ENCODE assay signal across 8 cellular contexts in genomic region chr13:25371608-25372274, GRCh38. TPM values are rescaled to one million over a fixed set of nuclear protein-coding genes. Genes with fewer than 3 reads are reported as not detected.
DNase-seq lines count a peak whose midpoint lies in the region; ATAC-seq and TF ChIP-seq lines count a peak whose summit lies in the region.

ATP8A2 (plus strand) TSS chr13:25371974; CDS start chr13:25372213, 239 bp downstream.

- no peak within 1 kb of the TSS for H3K27ac Mint-ChIP-seq in activated naive CD4-positive, alpha-beta T cell treated with anti-CD3 and anti-CD28 coated beads for 36 hours
- H3K27ac Mint-ChIP-seq in activated naive CD8-positive, alpha-beta T cell treated with anti-CD3 and anti-CD28 coated beads, Interleukin-2, amount 10 ng/mL, durations not matched to agents 7 days and 5 days = no peak within 1 kb of the TSS

- H3K4me1 ChIP-seq in tibial artery = peaks cover 0 to 11% (median 8%) of the 10 kb centered on the region in 4 donors

- H3K9me3 ChIP-seq in tibial artery = no peaks in the 10 kb centered on the region

- TF ChIP-seq CTCF in tibial artery (IDR thresholded peaks at IDR 0.05) = no peak

- intact Hi-C loops in activated naive CD4-positive, alpha-beta T cell treated with anti-CD3 and anti-CD28 coated beads for 36 hours (cut with micrococcal nuclease) = no loop called here
- intact Hi-C loops in tibial artery (cut with DNase I; ENCODE audit: low total_unique reads) = no loop called here

- no peaks in the 10 kb centered on the region for H3K36me3 ChIP-seq in tibial artery

- H3K4me3 Mint-ChIP-seq in activated naive CD4-positive, alpha-beta T cell treated with anti-CD3 and anti-CD28 coated beads for 36 hours = peak within 1 kb of the TSS; percentile 56
- peak within 1 kb of the TSS; percentile 77 for H3K4me3 Mint-ChIP-seq in activated naive CD8-positive, alpha-beta T cell treated with anti-CD3 and anti-CD28 coated beads, Interleukin-2, amount 10 ng/mL, durations not matched to agents 7 days and 5 days

- DNase-seq in activated naive CD4-positive, alpha-beta T cell treated with anti-CD3 and anti-CD28 coated beads for 36 hours = no peak
- DNase-seq in activated naive CD4-positive, alpha-beta T cell treated with Interleukin-2 at 50 U/mL for 16 hours = no peak
- peak; percentile 34 for DNase-seq in activated naive CD8-positive, alpha-beta T cell treated with anti-CD3 and anti-CD28 coated beads, Interleukin-2, amount 10 ng/mL, durations not matched to agents 7 days and 5 days
- DNase-seq in iPS-NIHi7 (ENCODE audit: extremely low spot score) (peak; percentile 56), tibial artery (no peak), germinal center (ENCODE audit: low spot score) (no peak), activated gamma-delta T cell treated with Interleukin-2 at 50 U/mL for 16 hours (no peak)

- no peak within 1 kb of the TSS for H3K27ac ChIP-seq in tibial artery

- H3K4me1 Mint-ChIP-seq in activated naive CD4-positive, alpha-beta T cell treated with anti-CD3 and anti-CD28 coated beads for 36 hours (ENCODE audit: low read depth) = peaks cover 4% of the 10 kb centered on the region
- peaks cover 9% of the 10 kb centered on the region for H3K4me1 Mint-ChIP-seq in activated naive CD8-positive, alpha-beta T cell treated with anti-CD3 and anti-CD28 coated beads, Interleukin-2, amount 10 ng/mL, durations not matched to agents 7 days and 5 days

- peak within 1 kb of the TSS; percentile 13 to 33 for H3K4me3 ChIP-seq in tibial artery

- no peaks in the 10 kb centered on the region for H3K36me3 Mint-ChIP-seq in activated naive CD4-positive, alpha-beta T cell treated with anti-CD3 and anti-CD28 coated beads for 36 hours (ENCODE audit: low read depth)
- H3K36me3 Mint-ChIP-seq in activated naive CD8-positive, alpha-beta T cell treated with anti-CD3 and anti-CD28 coated beads, Interleukin-2, amount 10 ng/mL, durations not matched to agents 7 days and 5 days = no peaks in the 10 kb centered on the region

- peak; percentile 56 for ATAC-seq in activated naive CD8-positive, alpha-beta T cell treated with anti-CD3 and anti-CD28 coated beads, Interleukin-2, amount 10 ng/mL, durations not matched to agents 7 days and 5 days (ENCODE audit: low read depth)
- ATAC-seq in GM18861 (IDR thresholded peaks at IDR 0.05; ENCODE audit: unreplicated experiment) = no peak

- H3K27me3 Mint-ChIP-seq in activated naive CD4-positive, alpha-beta T cell treated with anti-CD3 and anti-CD28 coated beads for 36 hours (ENCODE audit: low read depth) = peaks cover 60% of the 10 kb centered on the region
- peaks cover 84% of the 10 kb centered on the region for H3K27me3 Mint-ChIP-seq in activated naive CD8-positive, alpha-beta T cell treated with anti-CD3 and anti-CD28 coated beads, Interleukin-2, amount 10 ng/mL, durations not matched to agents 7 days and 5 days

- no peaks in the 10 kb centered on the region for H3K9me3 Mint-ChIP-seq in activated naive CD4-positive, alpha-beta T cell treated with anti-CD3 and anti-CD28 coated beads for 36 hours
- no peaks in the 10 kb centered on the region for H3K9me3 Mint-ChIP-seq in activated naive CD8-positive, alpha-beta T cell treated with anti-CD3 and anti-CD28 coated beads, Interleukin-2, amount 10 ng/mL, durations not matched to agents 7 days and 5 days

- CTCF ChIA-PET in activated naive CD4-positive, alpha-beta T cell treated with anti-CD3 and anti-CD28 coated beads for 36 hours (lab: Charles Lee) = no interaction called here

- POLR2A ChIA-PET in activated naive CD8-positive, alpha-beta T cell treated with anti-CD3 and anti-CD28 coated beads, Interleukin-2, amount 10 ng/mL, durations not matched to agents 7 days and 5 days (lab: Charles Lee) = no interaction called here

- peaks cover 3 to 67% of the 10 kb centered on the region in 2 donors for H3K27me3 ChIP-seq in tibial artery

RNA-seq across cellular contexts. Expression of gene ATP8A2, which starts in this region (rescaled TPM):
- total RNA-seq in activated naive CD4-positive, alpha-beta T cell treated with anti-CD3 and anti-CD28 coated beads for 36 hours = under 1 TPM; 0.22 to 0.24 TPM
- total RNA-seq in activated naive CD8-positive, alpha-beta T cell treated with anti-CD3 and anti-CD28 coated beads, Interleukin-2, amount 10 ng/mL, durations not matched to agents 7 days and 5 days = 1 to 10 TPM; 1.4 to 1.7 TPM

Comparison
In these comparisons a context has a peak if more than half of its experiments do, and no peak if none do; other contexts are left out.
1. DNase-seq: peak in activated naive CD8-positive, alpha-beta T cell treated with anti-CD3 and anti-CD28 coated beads, Interleukin-2, amount 10 ng/mL, durations not matched to agents 7 days and 5 days (single experiment) and iPS-NIHi7 (single experiment); none in activated naive CD4-positive, alpha-beta T cell treated with anti-CD3 and anti-CD28 coated beads for 36 hours (single experiment), activated naive CD4-positive, alpha-beta T cell treated with Interleukin-2 at 50 U/mL for 16 hours (single experiment), tibial artery (0 of 2), germinal center (single experiment) and activated gamma-delta T cell treated with Interleukin-2 at 50 U/mL for 16 hours (single experiment).